11 cellular contexts compared by ENCODE assay signal in genomic region chr12:11941601-11942360, GRCh38.
DNase-seq lines count a peak whose midpoint lies in the region; ATAC-seq and TF ChIP-seq lines count a peak whose summit lies in the region.
"Had no signal": no experiment of that assay in that cellular context is flagged by ENCODE, and none has a peak within 500 bp of the region (broad histone marks: within the 10 kb centered on the region; RNA-seq: fewer than 3 reads in every experiment).

No MANE protein-coding gene starts in this region.

- no peak overlapping the region for H2BK12ac ChIP-seq in trophoblast cell (ENCODE audit: low read length)

- no peaks in the 10 kb centered on the region for H3K27me3 ChIP-seq in trophoblast cell (ENCODE audit: insufficient read depth, low read length)
- H3K27me3 ChIP-seq: ascending aorta had no signal

- H3K18ac ChIP-seq in trophoblast cell (ENCODE audit: low read length) = no peak overlapping the region

- no peak overlapping the region for H3K27ac ChIP-seq in trophoblast cell (ENCODE audit: low read depth, low read length)
- H3K27ac ChIP-seq: ascending aorta had no signal

- H3K79me1 ChIP-seq in trophoblast cell (ENCODE audit: low read length) = no peaks in the 10 kb centered on the region

- H2BK5ac ChIP-seq in trophoblast cell (ENCODE audit: low read depth, low read length, poor library complexity) = no peak overlapping the region

- TF ChIP-seq CTCF in epithelial cell of esophagus (IDR thresholded peaks at IDR 0.05; ENCODE audit: insufficient read depth, low read depth, low read length, missing control alignments) = no peak

- no peak overlapping the region for H3K4me2 ChIP-seq in trophoblast cell (ENCODE audit: low read length)

- no peak overlapping the region for H3K23ac ChIP-seq in trophoblast cell (ENCODE audit: low read length)

- H2AK5ac ChIP-seq in trophoblast cell (ENCODE audit: low read length) = no peak overlapping the region

- ATAC-seq in GM18511 (IDR thresholded peaks at IDR 0.05; ENCODE audit: unreplicated experiment) = no peak
- no peak for ATAC-seq in HG02798 (IDR thresholded peaks at IDR 0.05; ENCODE audit: poor library complexity, unreplicated experiment)

- no peak overlapping the region for H3K9ac ChIP-seq in trophoblast cell (ENCODE audit: low read length)

- no CpG with 5 or more reads among the region's 1 CpG for WGBS in trophoblast cell (ENCODE audit: extremely low coverage, insufficient coverage, insufficient read length)

- no peak overlapping the region for H2AFZ ChIP-seq in trophoblast cell (ENCODE audit: insufficient read depth, low read length, poor library complexity)

- peaks cover 4% of the 10 kb centered on the region for H3K9me3 ChIP-seq in trophoblast cell (ENCODE audit: insufficient read depth, low read depth, low read length)
- H3K9me3 ChIP-seq: ascending aorta had no signal

- no peak overlapping the region for H3K4me3 ChIP-seq in epithelial cell of esophagus (ENCODE audit: low read length)
- H3K4me3 ChIP-seq in trophoblast cell (ENCODE audit: low read depth, low read length) = no peak overlapping the region
- H3K4me3 ChIP-seq: ascending aorta had no signal

- H3K79me2 ChIP-seq in trophoblast cell (ENCODE audit: control insufficient read depth, insufficient read depth, low read length, poor library complexity) = no peaks in the 10 kb centered on the region

- H3K36me3 ChIP-seq in trophoblast cell (ENCODE audit: control insufficient read depth in 1 of 2, insufficient read depth in 2 of 2, low read length in 2 of 2) = no peaks in the 10 kb centered on the region
- H3K36me3 ChIP-seq: ascending aorta had no signal

- H4K91ac ChIP-seq in trophoblast cell (ENCODE audit: low read depth, low read length) = no peak overlapping the region

- no peak overlapping the region for H3K14ac ChIP-seq in trophoblast cell (ENCODE audit: low read length)

- H3K4ac ChIP-seq in trophoblast cell (ENCODE audit: low read depth, low read length) = no peak overlapping the region

- no peaks in the 10 kb centered on the region for H3K4me1 ChIP-seq in trophoblast cell (ENCODE audit: control insufficient read depth in 1 of 2, insufficient read depth in 2 of 2, low read length in 2 of 2)
- H3K4me1 ChIP-seq: ascending aorta had no signal

- H4K8ac ChIP-seq in trophoblast cell (ENCODE audit: low read depth, low read length) = no peak overlapping the region

- peak; percentile 89 for DNase-seq in EH (ENCODE audit: low read depth)
- DNase-seq in NCI-H226 = peak; percentile 80
- peak; percentile 79 for DNase-seq in epithelial cell of esophagus (ENCODE audit: low read depth)
- peak; percentile 25 for DNase-seq in occipital lobe (lab: John Stamatoyannopoulos, UW)
- DNase-seq in retina = no peak
- no peak for DNase-seq in trophoblast cell
- DNase-seq: NCI-H1436, posterior cingulate gyrus had no signal

- H2BK120ac ChIP-seq in trophoblast cell (ENCODE audit: insufficient read depth, low read length, poor library complexity) = no peak overlapping the region

- no peak overlapping the region for H4K12ac ChIP-seq in trophoblast cell (ENCODE audit: low read depth, low read length)

Comparison
In these comparisons a context has a peak if more than half of its experiments do, and no peak if none do; other contexts are left out.
1. DNase-seq: peak in EH (single experiment), NCI-H226 (single experiment), epithelial cell of esophagus (single experiment) and occipital lobe (single experiment); none in retina (single experiment) and trophoblast cell (0 of 2).